In the genomic region with DNA sequence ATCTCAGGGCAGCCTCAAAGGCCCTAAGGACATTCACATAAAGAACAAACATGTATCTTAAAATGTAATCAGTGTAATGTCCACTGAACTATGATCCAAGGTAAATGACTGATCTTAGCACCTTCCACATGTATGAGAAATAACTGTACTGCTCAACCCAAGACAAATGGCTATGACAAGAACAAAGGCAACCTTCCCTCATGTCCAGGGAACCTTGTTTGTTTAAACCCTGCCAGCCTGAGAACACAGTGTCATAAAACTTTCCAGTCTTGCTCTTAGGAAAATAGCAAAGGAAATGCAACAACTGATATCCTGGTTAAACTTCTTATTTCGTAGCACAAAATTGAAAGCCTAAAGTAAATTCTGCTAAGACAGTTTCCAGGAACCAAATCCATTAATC, we compare ENCODE assay signal across 18 cellular contexts.
A peak's percentile ranks its signal among the peaks of the same experiment; 100 is the strongest.
DNase-seq lines count a peak whose midpoint lies in the region; ATAC-seq and TF ChIP-seq lines count a peak whose summit lies in the region.
"Had no signal": no experiment of that assay in that cellular context is flagged by ENCODE, and none has a peak within 500 bp of the region (broad histone marks: within the 10 kb centered on the region; RNA-seq: fewer than 3 reads in every experiment).

No MANE protein-coding gene starts in this region.

- no peak for DNase-seq in activated naive CD8-positive, alpha-beta T cell treated with anti-CD3 and anti-CD28 coated beads for 36 hours
- DNase-seq in astrocyte of the hippocampus (ENCODE audit: low read depth, low spot score) (peak; percentile 9), mucosa of descending colon (peak in 1 of 3 donors; percentile 14), type B pancreatic cell (ENCODE audit: extremely low spot score, unreplicated experiment) (no peak), HFFc6 (no peak), C1 segment of cervical spinal cord (lab: John Stamatoyannopoulos, UW) (no peak)
- DNase-seq in activated CD4-positive, alpha-beta T cell treated with anti-CD3 and anti-CD28 coated beads, Interleukin-2, amount 10 ng/mL, durations not matched to agents 7 days and 5 days: no peak
- DNase-seq: activated CD4-positive, CD25-positive, alpha-beta regulatory T cell treated with anti-CD3 and anti-CD28 coated beads, Interleukin-2, amount 50 U/mL, for 72 hours; kidney glomerular epithelial cell; mesendoderm; NCI-H1930; NCI-H226; NK-92 treated with Interleukin-12 subunit alpha and Interleukin-12 subunit beta, amount 100 ng/mL, for 24 hours; SK-N-SH; stimulated activated CD8-positive, alpha-beta memory T cell treated with anti-CD3 and anti-CD28 coated beads, Interleukin-4, amount 100 ng/mL, for 48 hours; T-helper 9 cell had no signal

- ATAC-seq in mucosa of descending colon: peak; percentile 91

- H3K4me1 ChIP-seq in mucosa of descending colon (ENCODE audit: low read depth): peaks cover 15% of the 10 kb centered on the region

- H3K4me3 ChIP-seq in mucosa of descending colon: no peak overlapping the region
- H3K4me3 ChIP-seq: GM23248 had no signal

- POLR2A ChIA-PET in activated CD4-positive, alpha-beta T cell treated with anti-CD3 and anti-CD28 coated beads, Interleukin-2, amount 10 ng/mL, durations not matched to agents 7 days and 5 days (lab: Charles Lee): no interaction called here

- peaks cover 36% of the 10 kb centered on the region for H3K4me1 Mint-ChIP-seq in activated naive CD8-positive, alpha-beta T cell (ENCODE audit: low read depth)
- H3K4me1 Mint-ChIP-seq in activated naive CD8-positive, alpha-beta T cell treated with anti-CD3 and anti-CD28 coated beads for 36 hours: peaks cover 16% of the 10 kb centered on the region
- peaks cover 12% of the 10 kb centered on the region for H3K4me1 Mint-ChIP-seq in type B pancreatic cell (ENCODE audit: unreplicated experiment)
- H3K4me1 Mint-ChIP-seq in HFFc6 (ENCODE audit: low read depth): peaks cover 41% of the 10 kb centered on the region
- H3K4me1 Mint-ChIP-seq in activated CD4-positive, alpha-beta T cell treated with anti-CD3 and anti-CD28 coated beads, Interleukin-2, amount 10 ng/mL, durations not matched to agents 7 days and 5 days: peaks cover 23% of the 10 kb centered on the region

- H3K9me3 Mint-ChIP-seq in activated naive CD8-positive, alpha-beta T cell (ENCODE audit: low read depth): no peaks in the 10 kb centered on the region
- H3K9me3 Mint-ChIP-seq in activated naive CD8-positive, alpha-beta T cell treated with anti-CD3 and anti-CD28 coated beads for 36 hours: no peaks in the 10 kb centered on the region
- H3K9me3 Mint-ChIP-seq in type B pancreatic cell: no peaks in the 10 kb centered on the region
- H3K9me3 Mint-ChIP-seq in HFFc6: no peaks in the 10 kb centered on the region
- H3K9me3 Mint-ChIP-seq in activated CD4-positive, alpha-beta T cell treated with anti-CD3 and anti-CD28 coated beads, Interleukin-2, amount 10 ng/mL, durations not matched to agents 7 days and 5 days: no peaks in the 10 kb centered on the region

- intact Hi-C loops in mucosa of descending colon (cut with DNase I, micrococcal nuclease): no loop called here

- no peaks in the 10 kb centered on the region for H3K27me3 Mint-ChIP-seq in activated naive CD8-positive, alpha-beta T cell
- H3K27me3 Mint-ChIP-seq in activated naive CD8-positive, alpha-beta T cell treated with anti-CD3 and anti-CD28 coated beads for 36 hours: no peaks in the 10 kb centered on the region
- H3K27me3 Mint-ChIP-seq in type B pancreatic cell (no peaks in the 10 kb centered on the region), HFFc6 (ENCODE audit: insufficient read depth) (no peaks in the 10 kb centered on the region)
- H3K27me3 Mint-ChIP-seq in activated CD4-positive, alpha-beta T cell treated with anti-CD3 and anti-CD28 coated beads, Interleukin-2, amount 10 ng/mL, durations not matched to agents 7 days and 5 days: no peaks in the 10 kb centered on the region

- TF ChIP-seq CTCF in mucosa of descending colon (IDR thresholded peaks at IDR 0.05): no peak
- TF ChIP-seq CTCF in type B pancreatic cell (conservative IDR thresholded peaks at IDR 0.05): no peak
- no peak for TF ChIP-seq CTCF in HFFc6 (IDR thresholded peaks at IDR 0.05)

- no peaks in the 10 kb centered on the region for H3K9me3 ChIP-seq in mucosa of descending colon
- H3K9me3 ChIP-seq: SK-N-SH had no signal

- H3K36me3 ChIP-seq in mucosa of descending colon (ENCODE audit: low read depth): no peaks in the 10 kb centered on the region

- CTCF ChIA-PET in activated CD4-positive, alpha-beta T cell treated with anti-CD3 and anti-CD28 coated beads, Interleukin-2, amount 10 ng/mL, durations not matched to agents 7 days and 5 days (lab: Charles Lee): no interaction called here

- peak overlapping the region; percentile 85 for H3K27ac Mint-ChIP-seq in activated naive CD8-positive, alpha-beta T cell
- no peak overlapping the region for H3K27ac Mint-ChIP-seq in activated naive CD8-positive, alpha-beta T cell treated with anti-CD3 and anti-CD28 coated beads for 36 hours
- H3K27ac Mint-ChIP-seq in type B pancreatic cell: peak overlapping the region; percentile 0
- H3K27ac Mint-ChIP-seq in HFFc6: no peak overlapping the region
- H3K27ac Mint-ChIP-seq in activated CD4-positive, alpha-beta T cell treated with anti-CD3 and anti-CD28 coated beads, Interleukin-2, amount 10 ng/mL, durations not matched to agents 7 days and 5 days: no peak overlapping the region

- peaks cover 4% of the 10 kb centered on the region for H3K36me3 Mint-ChIP-seq in activated naive CD8-positive, alpha-beta T cell
- peaks cover 12% of the 10 kb centered on the region for H3K36me3 Mint-ChIP-seq in activated naive CD8-positive, alpha-beta T cell treated with anti-CD3 and anti-CD28 coated beads for 36 hours
- H3K36me3 Mint-ChIP-seq in type B pancreatic cell: no peaks in the 10 kb centered on the region
- H3K36me3 Mint-ChIP-seq in HFFc6 (ENCODE audit: low read depth): no peaks in the 10 kb centered on the region
- H3K36me3 Mint-ChIP-seq in activated CD4-positive, alpha-beta T cell treated with anti-CD3 and anti-CD28 coated beads, Interleukin-2, amount 10 ng/mL, durations not matched to agents 7 days and 5 days (ENCODE audit: low read depth): peaks cover 9% of the 10 kb centered on the region

- H3K4me3 Mint-ChIP-seq in activated naive CD8-positive, alpha-beta T cell: no peak overlapping the region
- H3K4me3 Mint-ChIP-seq in activated naive CD8-positive, alpha-beta T cell treated with anti-CD3 and anti-CD28 coated beads for 36 hours: no peak overlapping the region
- H3K4me3 Mint-ChIP-seq in type B pancreatic cell (no peak overlapping the region), HFFc6 (no peak overlapping the region)
- H3K4me3 Mint-ChIP-seq in activated CD4-positive, alpha-beta T cell treated with anti-CD3 and anti-CD28 coated beads, Interleukin-2, amount 10 ng/mL, durations not matched to agents 7 days and 5 days: no peak overlapping the region

Comparison
In these comparisons a context has a peak if more than half of its experiments do, and no peak if none do; other contexts are left out.
1. H3K27ac Mint-ChIP-seq: peak in activated naive CD8-positive, alpha-beta T cell (single experiment) and type B pancreatic cell (single experiment); none in activated naive CD8-positive, alpha-beta T cell treated with anti-CD3 and anti-CD28 coated beads for 36 hours (single experiment), HFFc6 (single experiment) and activated CD4-positive, alpha-beta T cell treated with anti-CD3 and anti-CD28 coated beads, Interleukin-2, amount 10 ng/mL, durations not matched to agents 7 days and 5 days (single experiment).